In the genomic region with DNA sequence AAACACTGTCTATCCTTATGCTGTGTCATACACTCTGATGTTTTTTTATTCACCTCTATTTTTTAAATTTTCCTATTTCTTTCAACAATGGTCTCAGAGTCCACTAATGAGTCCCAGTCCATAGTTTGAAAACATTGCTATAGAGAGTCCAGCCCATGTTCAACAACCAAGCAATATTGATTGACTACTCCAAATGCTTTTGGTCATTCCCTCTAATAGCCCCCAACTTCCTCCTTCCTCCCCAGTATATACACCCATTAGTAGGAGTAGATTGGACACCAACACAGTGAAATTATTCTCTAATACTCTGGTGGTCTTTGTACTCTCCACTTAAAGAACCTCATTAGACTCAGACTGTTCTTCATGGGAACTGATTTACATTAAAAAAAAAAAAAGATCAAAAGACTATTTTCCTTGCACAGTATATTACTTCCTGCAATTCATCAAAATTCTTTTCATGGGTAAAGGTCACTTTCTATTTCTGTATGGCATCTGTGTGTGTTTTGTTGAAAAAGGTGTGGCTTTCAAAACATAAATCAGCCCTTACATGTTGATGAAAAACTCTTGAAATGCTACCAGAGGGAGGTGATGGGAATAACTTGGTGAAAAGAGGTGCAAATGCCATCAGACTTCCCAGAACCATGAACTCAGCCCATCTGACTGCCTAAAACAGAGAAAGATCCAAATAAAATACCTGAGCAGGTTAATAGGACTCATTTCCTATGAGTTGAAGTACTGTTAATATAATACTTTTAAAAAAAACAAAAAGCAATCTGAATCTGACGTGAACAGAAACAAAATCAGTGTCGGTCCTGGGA, we compare ENCODE assay signal across 19 cellular contexts.
"Had no signal": no experiment of that assay in that cellular context is flagged by ENCODE, and none has a peak within 500 bp of the region (broad histone marks: within the 10 kb centered on the region; RNA-seq: fewer than 3 reads in every experiment).

No MANE protein-coding gene starts in this region.

- H3K36me3 ChIP-seq: brain microvascular endothelial cell, esophagus muscularis mucosa, neural progenitor cell, thoracic aorta had no signal

- H3K27ac Mint-ChIP-seq: activated T-cell treated with anti-CD3 and anti-CD28 coated beads, Interleukin-2, amount 50 U/mL, for 72 hours; neural progenitor cell; stimulated activated naive B cell treated with anti-CD40 and anti-IgM and Interleukin-4, amounts not matched to agents 10 μg/mL and 1 μg/mL and 100 μg/mL, for 72 hours had no signal

- H3K9me3 Mint-ChIP-seq: stimulated activated naive B cell treated with anti-CD40 and anti-IgM and Interleukin-4, amounts not matched to agents 10 μg/mL and 1 μg/mL and 100 μg/mL, for 72 hours had no signal

- H3K4me3 Mint-ChIP-seq: activated T-cell treated with anti-CD3 and anti-CD28 coated beads, Interleukin-2, amount 50 U/mL, for 72 hours; neural progenitor cell had no signal

- H3K27ac ChIP-seq: brain microvascular endothelial cell, coronary artery, esophagus muscularis mucosa, neural progenitor cell, thoracic aorta had no signal

- H3K36me3 Mint-ChIP-seq: neural progenitor cell; stimulated activated naive B cell treated with anti-CD40 and anti-IgM and Interleukin-4, amounts not matched to agents 10 μg/mL and 1 μg/mL and 100 μg/mL, for 72 hours had no signal

- H3K9ac ChIP-seq: neural progenitor cell had no signal

- H3K4me1 ChIP-seq: esophagus muscularis mucosa, neural progenitor cell had no signal

- H3K9me3 ChIP-seq: esophagus muscularis mucosa, thoracic aorta had no signal

- ATAC-seq: activated CD4-positive, CD25-positive, alpha-beta regulatory T cell treated with anti-CD3 and anti-CD28 coated beads, Interleukin-2, amount 50 U/mL, for 24 hours; activated T-cell treated with anti-CD3 and anti-CD28 coated beads, Interleukin-2, amount 50 U/mL, for 72 hours; left lobe of liver had no signal

- DNase-seq: activated CD4-positive, alpha-beta T cell treated with anti-CD3 and anti-CD28 coated beads, Interleukin-2, amount 50 U/mL, for 1 hour; activated CD8-positive, alpha-beta memory T cell treated with anti-CD3 and anti-CD28 coated beads, Interleukin-2, amount 50 U/mL, for 48 hours; activated effector memory CD4-positive, alpha-beta T cell treated with anti-CD3 and anti-CD28 coated beads, Interleukin-2, amount 50 U/mL, for 16 hours; activated naive CD4-positive, alpha-beta T cell treated with anti-CD3 and anti-CD28 coated beads, Interleukin-2, amount 50 U/mL, for 16 hours; activated T-cell treated with anti-CD3 and anti-CD28 coated beads, Interleukin-2, amount 50 U/mL, for 72 hours; aorta; brain microvascular endothelial cell; central memory CD4-positive, alpha-beta T cell; effector CD8-positive, alpha-beta T cell; stimulated activated naive B cell treated with anti-CD40 and anti-IgM and Interleukin-4, amounts not matched to agents 10 μg/mL and 1 μg/mL and 100 μg/mL, for 72 hours; T-helper 1 cell had no signal

- FAIRE-seq: islet of Langerhans had no signal

- H3K27me3 ChIP-seq: brain microvascular endothelial cell, esophagus muscularis mucosa, neural progenitor cell had no signal

- H3K4me3 ChIP-seq: coronary artery, esophagus muscularis mucosa, lung, neural progenitor cell, thoracic aorta had no signal
